In genomic region chr22:31103111-31103510, GRCh38 we compare ENCODE assay signal across 21 cellular contexts. TPM values are rescaled to one million over a fixed set of nuclear protein-coding genes. Genes with fewer than 3 reads are reported as not detected.
DNase-seq lines count a peak whose midpoint lies in the region; ATAC-seq and TF ChIP-seq lines count a peak whose summit lies in the region.
"Had no signal": no experiment of that assay in that cellular context is flagged by ENCODE, and none has a peak within 500 bp of the region (broad histone marks: within the 10 kb centered on the region; RNA-seq: fewer than 3 reads in every experiment).

No MANE protein-coding gene starts in this region.

- peak overlapping the region in 1 of 4 donors; percentile 90 for H3K4me3 ChIP-seq in esophagus muscularis mucosa
- H3K4me3 ChIP-seq in transverse colon, result no peak overlapping the region
- H3K4me3 ChIP-seq: SJCRH30 had no signal

- H3K27ac Mint-ChIP-seq in activated CD4-positive, alpha-beta T cell treated with anti-CD3 and anti-CD28 coated beads, Interleukin-2, amount 10 ng/mL, durations not matched to agents 24 days and 14 days, result peak overlapping the region; percentile 53
- peak overlapping the region; percentile 95 for H3K27ac Mint-ChIP-seq in osteocyte (ENCODE audit: unreplicated experiment)
- H3K27ac Mint-ChIP-seq: activated naive CD4-positive, alpha-beta T cell treated with anti-CD3 and anti-CD28 coated beads, Interleukin-2, amount 10 ng/mL, durations not matched to agents 7 days and 5 days; endodermal cell; immature natural killer cell; mesothelial cell of epicardium had no signal

- DNase-seq in activated CD4-positive, alpha-beta T cell treated with anti-CD3 and anti-CD28 coated beads, Interleukin-2, amount 10 ng/mL, durations not matched to agents 24 days and 14 days, result no peak
- DNase-seq in activated CD4-positive, alpha-beta T cell treated with anti-CD3 and anti-CD28 coated beads, Interleukin-2, amount 50 U/mL, for 1 hour, result no peak
- DNase-seq in esophagus muscularis mucosa (ENCODE audit: extremely low spot score) (no peak), osteocyte (ENCODE audit: extremely low spot score, unreplicated experiment) (no peak), transverse colon (no peak), NCI-H1048 (lab: John Stamatoyannopoulos, UW) (no peak)
- no peak for DNase-seq in effector CD4-positive, alpha-beta T cell
- DNase-seq: 8988T; activated CD4-positive, alpha-beta T cell treated with anti-CD3 and anti-CD28 coated beads for 4 hours; activated naive CD4-positive, alpha-beta T cell treated with anti-CD3 and anti-CD28 coated beads, Interleukin-2, amount 10 ng/mL, durations not matched to agents 7 days and 5 days; DMS79 treated with DMSO at 0.1 percent for 48 hours; endodermal cell; immature natural killer cell; NCI-H146; NCI-H345; SJCRH30; substantia nigra had no signal

- WGBS in esophagus muscularis mucosa, result 34% methylated on average over 2 of the region's 2 CpGs
- 76% methylated on average over 2 of the region's 2 CpGs; no CpG with 5 or more reads in 1 of the 2 donors for WGBS in transverse colon (ENCODE audit: low coverage in 1 of 2), 2 donors

- no peak for TF ChIP-seq POLR2A in esophagus muscularis mucosa (IDR thresholded peaks at IDR 0.05; ENCODE audit: low read depth)
- no peak for TF ChIP-seq POLR2A in transverse colon (IDR thresholded peaks at IDR 0.05)

- H3K36me3 ChIP-seq in esophagus muscularis mucosa (peaks cover 25 to 77% (median 58%) of the 10 kb centered on the region in 4 donors), transverse colon (peaks cover 0 to 15% (median 3%) of the 10 kb centered on the region in 4 donors)

- H3K4me1 Mint-ChIP-seq in activated CD4-positive, alpha-beta T cell treated with anti-CD3 and anti-CD28 coated beads, Interleukin-2, amount 10 ng/mL, durations not matched to agents 24 days and 14 days, result peaks cover 11% of the 10 kb centered on the region
- H3K4me1 Mint-ChIP-seq in osteocyte (ENCODE audit: unreplicated experiment), result peaks cover 42% of the 10 kb centered on the region

- H3K27me3 Mint-ChIP-seq in activated CD4-positive, alpha-beta T cell treated with anti-CD3 and anti-CD28 coated beads, Interleukin-2, amount 10 ng/mL, durations not matched to agents 24 days and 14 days, result no peaks in the 10 kb centered on the region
- H3K27me3 Mint-ChIP-seq in osteocyte (ENCODE audit: unreplicated experiment), result no peaks in the 10 kb centered on the region

- H3K4me3 Mint-ChIP-seq in activated CD4-positive, alpha-beta T cell treated with anti-CD3 and anti-CD28 coated beads, Interleukin-2, amount 10 ng/mL, durations not matched to agents 24 days and 14 days, result no peak overlapping the region
- no peak overlapping the region for H3K4me3 Mint-ChIP-seq in osteocyte (ENCODE audit: unreplicated experiment)
- H3K4me3 Mint-ChIP-seq: activated naive CD4-positive, alpha-beta T cell treated with anti-CD3 and anti-CD28 coated beads, Interleukin-2, amount 10 ng/mL, durations not matched to agents 7 days and 5 days; CD14-positive monocyte; endodermal cell; immature natural killer cell; mesothelial cell of epicardium had no signal

- H3K4me1 ChIP-seq in esophagus muscularis mucosa, result peaks cover 68 to 90% (median 89%) of the 10 kb centered on the region in 4 donors
- H3K4me1 ChIP-seq in transverse colon, result peaks cover 29 to 68% (median 49%) of the 10 kb centered on the region in 4 donors
- H3K4me1 ChIP-seq: SJCRH30 had no signal

- H3K9me3 ChIP-seq in esophagus muscularis mucosa (no peaks in the 10 kb centered on the region), transverse colon (no peaks in the 10 kb centered on the region)
- H3K9me3 ChIP-seq: SJCRH30 had no signal

- intact Hi-C loops in activated CD4-positive, alpha-beta T cell treated with anti-CD3 and anti-CD28 coated beads, Interleukin-2, amount 10 ng/mL, durations not matched to agents 24 days and 14 days (cut with micrococcal nuclease), result no loop called here
- intact Hi-C loops in esophagus muscularis mucosa (cut with DNase I) (no loop called here), transverse colon (cut with DNase I; ENCODE audit: low total_unique reads) (no loop called here)

- in situ Hi-C loops in transverse colon (cut with MboI; ENCODE audit: low pct_ligation_motif_present in 1 of 4, low pct_unique_long_range_greater_than_20kb in 1 of 4, low sequenced_read_pairs in 3 of 4), result no loop called here

- no peak for ATAC-seq in HG03378 (IDR thresholded peaks at IDR 0.05; ENCODE audit: unreplicated experiment)

- TF ChIP-seq EP300 in esophagus muscularis mucosa (IDR thresholded peaks at IDR 0.05) (no peak), transverse colon (IDR thresholded peaks at IDR 0.05; ENCODE audit: low read depth) (no peak)

- H3K9me3 Mint-ChIP-seq in activated CD4-positive, alpha-beta T cell treated with anti-CD3 and anti-CD28 coated beads, Interleukin-2, amount 10 ng/mL, durations not matched to agents 24 days and 14 days, result no peaks in the 10 kb centered on the region
- no peaks in the 10 kb centered on the region for H3K9me3 Mint-ChIP-seq in osteocyte (ENCODE audit: unreplicated experiment)
- H3K9me3 Mint-ChIP-seq: activated naive CD4-positive, alpha-beta T cell treated with anti-CD3 and anti-CD28 coated beads, Interleukin-2, amount 10 ng/mL, durations not matched to agents 7 days and 5 days; endodermal cell; mesothelial cell of epicardium had no signal

- H3K27ac ChIP-seq in esophagus muscularis mucosa (replicated peaks in 1 of 4), result peak overlapping the region; percentile 98 to 99 (median 99)
- peak overlapping the region; percentile 86 to 97 (median 96) for H3K27ac ChIP-seq in transverse colon
- H3K27ac ChIP-seq: SJCRH30 had no signal

- peaks cover 1% of the 10 kb centered on the region for H3K36me3 Mint-ChIP-seq in activated CD4-positive, alpha-beta T cell treated with anti-CD3 and anti-CD28 coated beads, Interleukin-2, amount 10 ng/mL, durations not matched to agents 24 days and 14 days (ENCODE audit: low read depth)
- H3K36me3 Mint-ChIP-seq in osteocyte (ENCODE audit: unreplicated experiment), result peaks cover 6% of the 10 kb centered on the region
- H3K36me3 Mint-ChIP-seq: immature natural killer cell had no signal

- no peak for TF ChIP-seq CTCF in esophagus muscularis mucosa (IDR thresholded peaks at IDR 0.05)
- no peak for TF ChIP-seq CTCF in osteocyte (IDR thresholded peaks at IDR 0.05)
- no peak for TF ChIP-seq CTCF in transverse colon (IDR thresholded peaks at IDR 0.05)

- H3K27me3 ChIP-seq in esophagus muscularis mucosa, result no peaks in the 10 kb centered on the region
- H3K27me3 ChIP-seq in transverse colon, result no peaks in the 10 kb centered on the region
- H3K27me3 ChIP-seq: SJCRH30 had no signal

RNA-seq across cellular contexts. Expression of gene SELENOM, which starts 4.3 kb away (rescaled TPM):
- 7.4 and 8.2 TPM in 2 replicates for total RNA-seq in activated CD4-positive, alpha-beta T cell treated with anti-CD3 and anti-CD28 coated beads, Interleukin-2, amount 10 ng/mL, durations not matched to agents 24 days and 14 days
- total RNA-seq in esophagus muscularis mucosa (1,000 to 10,000 TPM; 1,118 to 1,733 (median 1,416) TPM), osteocyte (176 and 186 TPM in 2 replicates), transverse colon (100 to 1,000 TPM; 247 to 334 (median 315) TPM)

RNA-seq across cellular contexts. Expression of gene INPP5J, which starts 19.7 kb away (rescaled TPM):
- 0.07 and 0.26 TPM in 2 replicates for total RNA-seq in activated CD4-positive, alpha-beta T cell treated with anti-CD3 and anti-CD28 coated beads, Interleukin-2, amount 10 ng/mL, durations not matched to agents 24 days and 14 days
- 1 to 10 TPM; 1.3 to 2.1 (median 1.8) TPM for total RNA-seq in esophagus muscularis mucosa
- 3.0 and 3.5 TPM in 2 replicates for total RNA-seq in osteocyte
- total RNA-seq in transverse colon, result 10 to 100 TPM; 22.4 to 51.2 (median 30.8) TPM

RNA-seq across cellular contexts. Expression of gene SMTN, which starts 22.0 kb away (rescaled TPM):
- 13.9 and 17.9 TPM in 2 replicates for total RNA-seq in activated CD4-positive, alpha-beta T cell treated with anti-CD3 and anti-CD28 coated beads, Interleukin-2, amount 10 ng/mL, durations not matched to agents 24 days and 14 days
- total RNA-seq in esophagus muscularis mucosa (1,000 to 10,000 TPM; 1,154 to 1,495 (median 1,416) TPM), osteocyte (27.2 and 31.8 TPM in 2 replicates), transverse colon (100 to 1,000 TPM; 171 to 341 (median 219) TPM)

RNA-seq across cellular contexts. Expression of gene PLA2G3, which starts 37.2 kb away (rescaled TPM):
- not detected in 2 replicates for total RNA-seq in activated CD4-positive, alpha-beta T cell treated with anti-CD3 and anti-CD28 coated beads, Interleukin-2, amount 10 ng/mL, durations not matched to agents 24 days and 14 days
- not detected for total RNA-seq in esophagus muscularis mucosa
- total RNA-seq in osteocyte, result 0.13 TPM in 1 of 2 replicates, not detected in the other
- not detected for total RNA-seq in transverse colon
- total RNA-seq: LHCN-M2 had no signal

RNA-seq across cellular contexts. Expression of gene RNF185, which starts 56.9 kb away (rescaled TPM):
- 17.0 and 19.4 TPM in 2 replicates for total RNA-seq in activated CD4-positive, alpha-beta T cell treated with anti-CD3 and anti-CD28 coated beads, Interleukin-2, amount 10 ng/mL, durations not matched to agents 24 days and 14 days
- 10 to 100 TPM; 33.6 to 66.7 (median 55.6) TPM for total RNA-seq in esophagus muscularis mucosa
- total RNA-seq in osteocyte, result 32.7 and 34.0 TPM in 2 replicates
- 10 to 100 TPM; 18.5 to 52.4 (median 32.3) TPM for total RNA-seq in transverse colon

Comparison
In these comparisons a context has a peak if more than half of its experiments do, and no peak if none do; other contexts are left out.
1. RNA of gene SELENOM, which starts 4.3 kb away (total RNA-seq): 1,118 to 1,733 TPM in esophagus muscularis mucosa, 247 to 334 TPM in transverse colon and 176 to 186 TPM in osteocyte; 7.4 to 8.2 TPM in activated CD4-positive, alpha-beta T cell treated with anti-CD3 and anti-CD28 coated beads, Interleukin-2, amount 10 ng/mL, durations not matched to agents 24 days and 14 days; every median in the first group is over 10 times any median in the second.